Comparison of ENCODE assay signal across 12 cellular contexts in the genomic region with DNA sequence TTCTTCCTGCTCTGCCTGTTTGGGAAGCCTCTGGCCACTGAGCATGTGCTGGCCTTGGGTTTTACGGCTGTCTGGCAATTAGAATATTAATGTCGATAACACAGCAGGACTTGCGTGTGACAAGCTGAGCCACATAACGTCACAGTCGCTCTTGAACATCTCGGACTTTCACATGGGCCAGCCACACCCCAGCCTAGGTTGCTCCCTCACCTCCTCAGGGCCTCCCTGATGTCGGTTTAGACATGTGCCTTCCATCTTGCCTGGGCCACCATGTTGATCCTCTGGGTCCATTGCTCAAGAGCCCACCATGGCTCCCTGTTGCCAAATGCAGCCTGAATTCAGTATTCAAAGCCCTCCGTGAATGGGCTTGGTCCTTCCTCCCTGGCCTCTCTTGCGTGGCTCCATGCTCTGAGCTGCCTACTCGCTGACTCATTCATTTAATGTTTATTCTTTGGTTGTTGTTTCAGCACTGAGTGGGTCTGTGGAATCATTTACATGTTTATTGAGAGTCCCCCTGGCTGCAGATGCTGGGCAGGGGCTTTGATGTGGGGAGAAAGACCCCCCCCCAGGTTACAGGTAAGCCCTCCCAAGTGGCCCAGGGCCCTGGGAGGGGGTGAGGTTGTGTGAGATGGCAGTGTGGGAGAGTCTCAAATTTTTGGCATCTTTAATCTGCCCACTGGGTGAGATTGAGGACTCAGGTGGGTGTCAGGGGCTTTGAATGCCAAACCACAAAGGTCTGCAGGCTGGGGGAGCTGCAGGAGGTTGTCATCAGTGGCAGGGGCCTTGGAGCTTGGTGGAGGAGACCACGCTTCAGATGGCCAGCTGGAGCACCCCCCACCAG.
DNase-seq lines count a peak whose midpoint lies in the region; ATAC-seq and TF ChIP-seq lines count a peak whose summit lies in the region.
"Had no signal": no experiment of that assay in that cellular context is flagged by ENCODE, and none has a peak within 500 bp of the region (broad histone marks: within the 10 kb centered on the region; RNA-seq: fewer than 3 reads in every experiment).

No MANE protein-coding gene starts in this region.

- H3K9me3 Mint-ChIP-seq in activated naive CD8-positive, alpha-beta T cell treated with anti-CD3 and anti-CD28 coated beads, Interleukin-2, amount 50 U/mL, for 24 hours, result no peaks in the 10 kb centered on the region

- ATAC-seq in activated naive CD8-positive, alpha-beta T cell treated with anti-CD3 and anti-CD28 coated beads, Interleukin-2, amount 50 U/mL, for 24 hours, result peak; percentile 40

- TF ChIP-seq CTCF in AG10803 (conservative IDR thresholded peaks at IDR 0.05; ENCODE audit: low read length), result no peak
- TF ChIP-seq CTCF in GM20000 (IDR thresholded peaks at IDR 0.05; ENCODE audit: extremely low read depth, missing control alignments), result no peak

- peak overlapping the region; percentile 76 for H3K27ac Mint-ChIP-seq in activated naive CD8-positive, alpha-beta T cell treated with anti-CD3 and anti-CD28 coated beads, Interleukin-2, amount 50 U/mL, for 24 hours

- H3K4me3 Mint-ChIP-seq in activated naive CD8-positive, alpha-beta T cell treated with anti-CD3 and anti-CD28 coated beads, Interleukin-2, amount 50 U/mL, for 24 hours, result peak overlapping the region; percentile 25

- H3K4me3 ChIP-seq in AG10803 (ENCODE audit: low read length), result no peak overlapping the region
- H3K4me3 ChIP-seq: tibial nerve had no signal

- H3K36me3 Mint-ChIP-seq in activated naive CD8-positive, alpha-beta T cell treated with anti-CD3 and anti-CD28 coated beads, Interleukin-2, amount 50 U/mL, for 24 hours (ENCODE audit: low read depth), result peaks cover 4% of the 10 kb centered on the region

- DNase-seq in AG10803 (ENCODE audit: low read depth) (peak; percentile 54), HCEC 1CT (peak; percentile 71), kidney glomerular epithelial cell (lab: John Stamatoyannopoulos, UW) (peak; percentile 48), hippocampal formation (lab: John Stamatoyannopoulos, UW) (no peak), NCI-H2029 (lab: John Stamatoyannopoulos, UW) (no peak), GM20000 (ENCODE audit: low spot score) (no peak), NCI-H1105 (lab: John Stamatoyannopoulos, UW) (no peak)
- no peak for DNase-seq in activated naive CD8-positive, alpha-beta T cell treated with anti-CD3 and anti-CD28 coated beads, Interleukin-2, amount 50 U/mL, for 24 hours
- DNase-seq: activated CD8-positive, alpha-beta memory T cell treated with anti-CD3 and anti-CD28 coated beads, Interleukin-2, amount 50 U/mL, for 4 hours; NCI-H1092 treated with DMSO at 0.1 percent for 48 hours; stimulated activated CD4-positive, alpha-beta T cell treated with anti-CD3 and anti-CD28 coated beads, Interleukin-15, amount 100 ng/mL, for 24 hours had no signal

- no peaks in the 10 kb centered on the region for H3K27me3 Mint-ChIP-seq in activated naive CD8-positive, alpha-beta T cell treated with anti-CD3 and anti-CD28 coated beads, Interleukin-2, amount 50 U/mL, for 24 hours

- H3K4me1 Mint-ChIP-seq in activated naive CD8-positive, alpha-beta T cell treated with anti-CD3 and anti-CD28 coated beads, Interleukin-2, amount 50 U/mL, for 24 hours, result peaks cover 85% of the 10 kb centered on the region

Comparison
In these comparisons a context has a peak if more than half of its experiments do, and no peak if none do; other contexts are left out.
1. DNase-seq: peak in AG10803 (single experiment), HCEC 1CT (single experiment) and kidney glomerular epithelial cell (single experiment); none in activated naive CD8-positive, alpha-beta T cell treated with anti-CD3 and anti-CD28 coated beads, Interleukin-2, amount 50 U/mL, for 24 hours (single experiment), hippocampal formation (0 of 2), NCI-H2029 (single experiment), GM20000 (single experiment) and NCI-H1105 (single experiment).